ENCODE assay signal across 14 cellular contexts in the genomic region with DNA sequence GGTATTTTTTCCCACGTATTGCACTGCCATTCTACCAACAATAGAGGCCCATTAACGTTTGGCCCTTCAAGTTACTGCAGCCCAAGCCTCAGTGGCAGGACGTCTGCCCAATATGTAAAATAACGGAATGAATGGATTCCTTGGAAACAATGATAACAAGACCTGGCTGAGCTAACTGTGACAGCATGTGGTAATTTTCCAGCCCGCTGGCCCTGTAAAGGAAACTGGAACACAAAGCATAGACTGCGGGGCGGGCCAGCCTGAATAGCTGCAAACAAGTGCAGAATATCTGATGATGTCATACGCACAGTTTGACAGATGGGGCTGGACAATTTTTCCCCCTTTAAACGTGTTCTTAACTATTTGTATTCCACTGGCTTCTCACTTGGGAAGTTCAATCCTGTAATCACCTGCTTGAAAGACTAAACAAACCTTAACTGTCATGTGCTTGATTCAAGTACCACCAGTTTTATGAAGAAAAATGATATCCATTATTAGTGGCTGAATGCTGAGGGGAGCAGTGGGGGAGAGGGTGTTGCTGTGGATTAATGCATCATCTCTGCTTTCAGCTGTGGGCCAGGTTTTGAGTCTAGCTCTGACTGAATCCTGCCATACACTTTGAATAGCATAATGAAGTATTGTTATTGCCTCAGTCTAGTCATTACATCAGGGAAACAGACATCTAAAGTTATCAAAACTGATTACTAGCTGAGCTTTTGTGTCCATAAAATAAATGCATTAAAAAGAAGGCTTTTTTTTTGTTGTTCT.
A peak's percentile ranks its signal among the peaks of the same experiment; 100 is the strongest.
DNase-seq lines count a peak whose midpoint lies in the region; ATAC-seq, FAIRE-seq and TF ChIP-seq lines count a peak whose summit lies in the region.
"Had no signal": no experiment of that assay in that cellular context is flagged by ENCODE, and none has a peak within 500 bp of the region (broad histone marks: within the 10 kb centered on the region; RNA-seq: fewer than 3 reads in every experiment).

No MANE protein-coding gene starts in this region.

- no peak overlapping the region for H2AFZ ChIP-seq in H9 (ENCODE audit: low read length)

- no peak overlapping the region for H4K91ac ChIP-seq in H9 (ENCODE audit: insufficient read length, low read depth, low read length)

- H3K4me3 Mint-ChIP-seq in H9 (no peak overlapping the region), endodermal cell (no peak overlapping the region)
- H3K4me3 Mint-ChIP-seq: naive B cell had no signal

- H3K4me1 Mint-ChIP-seq in H9 (peaks cover 28 to 31% of the 10 kb centered on the region in 2 experiments), endodermal cell (peaks cover 13% of the 10 kb centered on the region)
- H3K4me1 Mint-ChIP-seq: naive B cell had no signal

- H3K27ac Mint-ChIP-seq in H9, result peak overlapping the region in 1 of 3 experiments; percentile 34; a peak in 2 of 7 replicates
- no peak overlapping the region for H3K27ac Mint-ChIP-seq in endodermal cell
- H3K27ac Mint-ChIP-seq: naive B cell had no signal

- H3K18ac ChIP-seq in H9 (ENCODE audit: insufficient read length, low read depth, low read length), result no peak overlapping the region

- peaks cover 3% of the 10 kb centered on the region; the same call in 1 of the 2 replicates for H3K4me1 ChIP-seq in H9 (ENCODE audit: insufficient read depth, low read length)
- peaks cover 7% of the 10 kb centered on the region for H3K4me1 ChIP-seq in endodermal cell (ENCODE audit: control insufficient read depth, insufficient read depth, low read length)
- H3K4me1 ChIP-seq: suprapubic skin had no signal

- no peak overlapping the region for H2AK5ac ChIP-seq in H9 (ENCODE audit: insufficient read length, low read length)

- H3K79me1 ChIP-seq in H9 (ENCODE audit: insufficient read depth, low read depth, low read length, poor library complexity, severe bottlenecking), result no peaks in the 10 kb centered on the region

- H2BK5ac ChIP-seq in H9 (ENCODE audit: insufficient read length, low read length), result no peak overlapping the region

- H2BK12ac ChIP-seq in H9 (ENCODE audit: insufficient read length, low read depth, low read length), result no peak overlapping the region

- no peak overlapping the region for H3K4me2 ChIP-seq in H9 (ENCODE audit: insufficient read depth, insufficient read length, low read length)

- no peaks in the 10 kb centered on the region for H3K27me3 Mint-ChIP-seq in H9 (ENCODE audit: low read depth)
- H3K27me3 Mint-ChIP-seq in endodermal cell (ENCODE audit: insufficient read depth), result no peaks in the 10 kb centered on the region
- H3K27me3 Mint-ChIP-seq: naive B cell had no signal

- no peaks in the 10 kb centered on the region for H3K36me3 ChIP-seq in endodermal cell (ENCODE audit: control insufficient read depth, insufficient read depth, low read length)
- H3K36me3 ChIP-seq: cardiac muscle cell, suprapubic skin had no signal

- no peaks in the 10 kb centered on the region for H3K9me3 Mint-ChIP-seq in H9
- no peaks in the 10 kb centered on the region for H3K9me3 Mint-ChIP-seq in endodermal cell

- no CpG with 5 or more reads among the region's 9 CpGs for WGBS in H9 (ENCODE audit: extremely low coverage, insufficient read length, low lambda C conversion rate)
- 15 to 27% methylated on average over 8 to 9 of the region's 9 CpGs for WGBS in endodermal cell (ENCODE audit: insufficient coverage in 1 of 2, insufficient read length in 1 of 2), 2 experiments

- no peak overlapping the region for H2BK15ac ChIP-seq in H9 (ENCODE audit: low read depth, low read length)

- no peaks in the 10 kb centered on the region for H3K36me3 Mint-ChIP-seq in H9 (ENCODE audit: insufficient read depth in 1 of 3, low read depth in 3 of 3)
- no peaks in the 10 kb centered on the region for H3K36me3 Mint-ChIP-seq in endodermal cell (ENCODE audit: low read depth)
- H3K36me3 Mint-ChIP-seq: naive B cell had no signal

- H3K56ac ChIP-seq in H9 (ENCODE audit: insufficient read length, low read depth, low read length), result no peak overlapping the region

- no peak overlapping the region for H3K23ac ChIP-seq in H9 (ENCODE audit: insufficient read length, low read depth, low read length)

- no peak overlapping the region for H4K5ac ChIP-seq in H9 (ENCODE audit: insufficient read length, low read depth, low read length)

- H3K27me3 ChIP-seq in H9 (ENCODE audit: insufficient read depth, low read length), result no peaks in the 10 kb centered on the region
- H3K27me3 ChIP-seq in endodermal cell (ENCODE audit: control insufficient read depth, insufficient read depth, low read length, poor library complexity, severe bottlenecking), result no peaks in the 10 kb centered on the region
- H3K27me3 ChIP-seq: cardiac muscle cell, suprapubic skin had no signal

- TF ChIP-seq CTCF in H9 (conservative IDR thresholded peaks at IDR 0.05) (no peak), endodermal cell (conservative IDR thresholded peaks at IDR 0.05) (no peak)

- no peak overlapping the region for H4K8ac ChIP-seq in H9 (replicated peaks; ENCODE audit: insufficient read length, low read depth, low read length)

- no peak overlapping the region for H3K4me3 ChIP-seq in endodermal cell (ENCODE audit: low read length)
- H3K4me3 ChIP-seq: cardiac muscle cell, suprapubic skin had no signal

- no peak overlapping the region for H3K14ac ChIP-seq in H9 (ENCODE audit: insufficient read depth, low read length)

- no peak for TF ChIP-seq POLR2A in GM12892 (IDR thresholded peaks at IDR 0.05; ENCODE audit: low read depth, low read length)

- no peaks in the 10 kb centered on the region for H3K23me2 ChIP-seq in H9 (ENCODE audit: insufficient read length, low read depth, low read length, poor library complexity, severe bottlenecking)

- no peak for ATAC-seq in HG03342 (IDR thresholded peaks at IDR 0.05; ENCODE audit: unreplicated experiment)
- ATAC-seq: PC-3 had no signal

- H3K27ac ChIP-seq in H9 (ENCODE audit: insufficient read length, low read depth, low read length) (no peak overlapping the region), endodermal cell (ENCODE audit: low read depth, low read length) (peak overlapping the region; percentile 100)
- H3K27ac ChIP-seq: cardiac muscle cell, suprapubic skin had no signal

- peak overlapping the region; percentile 70 for H3T11ph ChIP-seq in H9 (ENCODE audit: low read length)

- FAIRE-seq in GM12892 (lab: Jason Lieb, UNC), result no peak

- no peak overlapping the region for H3K4ac ChIP-seq in H9 (ENCODE audit: low read depth, low read length)

- H3K9me3 ChIP-seq in H9 (ENCODE audit: control insufficient read depth, low read depth, low read length) (no peaks in the 10 kb centered on the region), endodermal cell (ENCODE audit: control insufficient read depth, low read length) (no peaks in the 10 kb centered on the region)
- H3K9me3 ChIP-seq: suprapubic skin had no signal

- H2BK20ac ChIP-seq in H9 (ENCODE audit: low read depth, low read length, poor library complexity, severe bottlenecking), result no peak overlapping the region

- H3K9ac ChIP-seq in H9 (ENCODE audit: extremely low read depth, insufficient read length, low read length) (no peak overlapping the region), endodermal cell (ENCODE audit: extremely low read depth, low read length, poor library complexity, severe bottlenecking) (no peak overlapping the region)

- no peak overlapping the region for H2BK120ac ChIP-seq in H9 (ENCODE audit: low read depth, low read length, poor library complexity, severe bottlenecking)

- no peaks in the 10 kb centered on the region for H3K79me2 ChIP-seq in H9 (ENCODE audit: insufficient read depth, low read length)

- no peaks in the 10 kb centered on the region for H4K20me1 ChIP-seq in H9 (ENCODE audit: control insufficient read depth, insufficient read depth, insufficient read length)

- DNase-seq in H9 (peak; percentile 76), NCI-H345 treated with DMSO at 0.1 percent for 48 hours (lab: John Stamatoyannopoulos, UW; ENCODE audit: unreplicated experiment) (peak; percentile 26), endodermal cell (peak; percentile 67), middle frontal gyrus (ENCODE audit: extremely low spot score, low spot score) (peak; percentile 71), activated T-cell treated with anti-CD3 and anti-CD28 coated beads for 4 hours (no peak), NCI-H2029 (lab: John Stamatoyannopoulos, UW) (no peak), GM12892 (ENCODE audit: insufficient read length) (no peak)
- DNase-seq: activated CD8-positive, alpha-beta memory T cell treated with anti-CD3 and anti-CD28 coated beads, Interleukin-2, amount 50 U/mL, for 4 hours; naive B cell; PC-3; T1000 had no signal

Comparison
In these comparisons a context has a peak if more than half of its experiments do, and no peak if none do; other contexts are left out.
1. DNase-seq: peak in H9 (single experiment), NCI-H345 treated with DMSO at 0.1 percent for 48 hours (single experiment), endodermal cell (single experiment) and middle frontal gyrus (single experiment); none in activated T-cell treated with anti-CD3 and anti-CD28 coated beads for 4 hours (single experiment), NCI-H2029 (single experiment) and GM12892 (single experiment).